16 cellular contexts compared by ENCODE assay signal in the genomic region with DNA sequence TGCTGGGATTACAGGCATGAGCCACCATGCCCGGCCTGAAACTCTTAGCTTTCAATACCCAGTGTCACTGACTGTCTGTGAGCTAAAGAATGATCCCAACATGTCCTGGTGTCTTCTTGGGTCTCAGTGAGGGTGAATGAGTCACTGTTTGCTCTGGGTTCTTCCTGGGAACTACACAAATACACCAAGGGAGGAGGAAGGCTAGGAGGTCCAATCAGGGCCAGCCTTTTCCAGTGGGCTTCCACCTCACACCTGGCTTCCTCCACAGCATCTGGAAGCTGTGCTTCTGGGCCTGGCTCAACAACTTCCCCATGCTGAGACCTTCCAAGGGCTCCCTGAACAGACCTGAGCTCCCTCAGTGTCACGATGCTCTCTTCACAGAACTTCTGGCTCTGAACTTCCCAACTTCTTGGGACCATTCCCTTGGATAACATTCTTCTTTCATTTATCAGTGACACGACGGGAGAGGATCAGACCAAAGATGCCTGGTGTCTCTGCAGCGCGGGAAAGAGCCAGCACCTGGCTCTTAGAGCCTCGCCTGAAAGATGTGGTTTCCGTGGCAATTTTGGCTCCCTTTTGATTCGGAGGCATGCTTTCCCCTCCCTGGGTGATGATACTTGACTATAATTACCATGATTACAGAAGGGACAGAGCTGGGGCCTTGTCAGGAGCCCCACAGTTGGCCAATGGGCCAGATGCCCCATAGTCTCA. TPM values are rescaled to one million over a fixed set of nuclear protein-coding genes. Genes with fewer than 3 reads are reported as not detected.
DNase-seq lines count a peak whose midpoint lies in the region; ATAC-seq, FAIRE-seq and TF ChIP-seq lines count a peak whose summit lies in the region.
"Had no signal": no experiment of that assay in that cellular context is flagged by ENCODE, and none has a peak within 500 bp of the region (broad histone marks: within the 10 kb centered on the region; RNA-seq: fewer than 3 reads in every experiment).

No MANE protein-coding gene starts in this region.

- FAIRE-seq in frontal cortex (lab: Jason Lieb, UNC) = no peak

- H3K4me1 Mint-ChIP-seq in endothelial cell (ENCODE audit: unreplicated experiment) = peaks cover 6% of the 10 kb centered on the region
- H3K4me1 Mint-ChIP-seq in activated T-cell treated with anti-CD3 and anti-CD28 coated beads, Interleukin-2, amount 50 U/mL, for 72 hours (ENCODE audit: low read depth) = peaks cover 22% of the 10 kb centered on the region
- H3K4me1 Mint-ChIP-seq: B cell had no signal

- no peaks in the 10 kb centered on the region for H3K9me3 ChIP-seq in HEK293 (ENCODE audit: control insufficient read depth, insufficient read depth, low read depth, low read length)
- H3K9me3 ChIP-seq: neutrophil, Peyer's patch had no signal

- DNase-seq in COLO668 (lab: John Stamatoyannopoulos, UW; ENCODE audit: unreplicated experiment) = peak; percentile 83
- peak; percentile 89 for DNase-seq in NCI-H2227 (lab: John Stamatoyannopoulos, UW; ENCODE audit: unreplicated experiment)
- no peak for DNase-seq in endothelial cell (ENCODE audit: low spot score)
- DNase-seq in frontal cortex (ENCODE audit: low spot score in 2 of 2) = no peak
- DNase-seq in activated T-cell treated with anti-CD3 and anti-CD28 coated beads, Interleukin-2, amount 50 U/mL, for 72 hours = no peak
- DNase-seq in middle frontal gyrus (ENCODE audit: extremely low spot score, low spot score) = no peak
- DNase-seq: H7, hippocampal formation, left ventricle myocardium superior, NCI-H1694 treated with DMSO at 0.1 percent for 48 hours had no signal

- CTCF ChIA-PET in HEK293 (lab: Yijun Ruan, JAX) = interaction anchor here (0.5 to 0.7 kb wide), 5 partner anchors 22 to 199 kb away, joined by 3 to 5 read pairs (median 3); no protein-coding TSS in a partner anchor

- no peak overlapping the region for H3K4me3 Mint-ChIP-seq in endothelial cell (ENCODE audit: unreplicated experiment)
- H3K4me3 Mint-ChIP-seq in activated T-cell treated with anti-CD3 and anti-CD28 coated beads, Interleukin-2, amount 50 U/mL, for 72 hours = no peak overlapping the region
- H3K4me3 Mint-ChIP-seq: B cell had no signal

- TF ChIP-seq CTCF in HEK293 (tag by site-specific recombination; IDR thresholded peaks at IDR 0.05) (no peak), endothelial cell (IDR thresholded peaks at IDR 0.05; ENCODE audit: unreplicated experiment) (no peak)

- no peak overlapping the region for H3K4me3 ChIP-seq in HEK293 (ENCODE audit: low read depth, low read length)
- H3K4me3 ChIP-seq: Peyer's patch had no signal

- H3K36me3 ChIP-seq in HEK293 (ENCODE audit: control insufficient read depth in 2 of 2, insufficient read depth in 1 of 2, low read length in 2 of 2) = peaks cover 0 to 65% of the 10 kb centered on the region in 2 experiments; a peak in 1 of 3 replicates

- H3K27ac ChIP-seq in HEK293 (ENCODE audit: extremely low read depth, low read depth, low read length) = no peak overlapping the region
- H3K27ac ChIP-seq: neutrophil had no signal

- POLR2A ChIA-PET in HEK293 (lab: Yijun Ruan, JAX) = no interaction called here

- H3K27ac Mint-ChIP-seq in endothelial cell (ENCODE audit: unreplicated experiment) = peak overlapping the region; percentile 3
- no peak overlapping the region for H3K27ac Mint-ChIP-seq in activated T-cell treated with anti-CD3 and anti-CD28 coated beads, Interleukin-2, amount 50 U/mL, for 72 hours
- H3K27ac Mint-ChIP-seq: B cell had no signal

- no peak for ATAC-seq in HG03135 (IDR thresholded peaks at IDR 0.05; ENCODE audit: unreplicated experiment)
- no peak for ATAC-seq in activated T-cell treated with anti-CD3 and anti-CD28 coated beads, Interleukin-2, amount 50 U/mL, for 72 hours (replicated peaks in 1 of 2)
- ATAC-seq: esophagus mucosa, left ventricle myocardium superior had no signal

- H3K9me3 Mint-ChIP-seq in endothelial cell (ENCODE audit: unreplicated experiment) = no peaks in the 10 kb centered on the region
- H3K9me3 Mint-ChIP-seq in activated T-cell treated with anti-CD3 and anti-CD28 coated beads, Interleukin-2, amount 50 U/mL, for 72 hours = no peaks in the 10 kb centered on the region

- H3K36me3 Mint-ChIP-seq in endothelial cell (ENCODE audit: low read depth, unreplicated experiment) = peaks cover 21% of the 10 kb centered on the region
- peaks cover 0 to 11% of the 10 kb centered on the region in 2 donors for H3K36me3 Mint-ChIP-seq in activated T-cell treated with anti-CD3 and anti-CD28 coated beads, Interleukin-2, amount 50 U/mL, for 72 hours (ENCODE audit: insufficient read depth in 2 of 2)

- peaks cover 3% of the 10 kb centered on the region; the same call in 1 of the 2 replicates for H3K4me1 ChIP-seq in HEK293 (ENCODE audit: control insufficient read depth, insufficient read depth, low read length)
- H3K4me1 ChIP-seq: Peyer's patch had no signal

- H3K27me3 Mint-ChIP-seq in endothelial cell (ENCODE audit: unreplicated experiment) = peaks cover 6% of the 10 kb centered on the region
- H3K27me3 Mint-ChIP-seq in activated T-cell treated with anti-CD3 and anti-CD28 coated beads, Interleukin-2, amount 50 U/mL, for 72 hours (ENCODE audit: low read depth) = no peaks in the 10 kb centered on the region
- H3K27me3 Mint-ChIP-seq: B cell had no signal

TF ChIP-seq in HEK293, 187 proteins besides CTCF, POLR2A, EP300 and RAD21:
- 0 out of 2 replicates have a peak, but pooled peaks have one; percentile 12 for TF ChIP-seq ZIC2 (tag by site-specific recombination; IDR thresholded peaks at IDR 0.05)
- TF ChIP-seq ZBTB21 (tag by site-specific recombination; IDR thresholded peaks at IDR 0.05) = no peak
- peak; percentile 53 for TF ChIP-seq GLIS1 (tag by site-specific recombination; IDR thresholded peaks at IDR 0.05)

RNA-seq across cellular contexts. Expression of a gene that starts 22.3 kb away (rescaled TPM):
- not detected for total RNA-seq in endothelial cell (ENCODE audit: unreplicated experiment)
- 6.1 TPM for total RNA-seq in frontal cortex
- total RNA-seq in activated T-cell treated with anti-CD3 and anti-CD28 coated beads, Interleukin-2, amount 50 U/mL, for 72 hours = under 1 TPM; 0.26 to 0.63 TPM
- total RNA-seq: left ventricle myocardium superior had no signal

RNA-seq across cellular contexts. Expression of a gene that starts 32.4 kb away (rescaled TPM):
- total RNA-seq in endothelial cell (ENCODE audit: unreplicated experiment) (553 TPM), frontal cortex (11.4 TPM)
- total RNA-seq in activated T-cell treated with anti-CD3 and anti-CD28 coated beads, Interleukin-2, amount 50 U/mL, for 72 hours = 10 to 100 TPM; 11.9 to 12.8 TPM

Comparison
In these comparisons a context has a peak if more than half of its experiments do, and no peak if none do; other contexts are left out.
1. DNase-seq: peak in COLO668 (single experiment) and NCI-H2227 (single experiment); none in endothelial cell (single experiment), frontal cortex (0 of 2), activated T-cell treated with anti-CD3 and anti-CD28 coated beads, Interleukin-2, amount 50 U/mL, for 72 hours (0 of 2) and middle frontal gyrus (single experiment).
2. RNA of a gene that starts 32.4 kb away (total RNA-seq): 553 TPM in endothelial cell (single experiment); 11.9 to 12.8 TPM in activated T-cell treated with anti-CD3 and anti-CD28 coated beads, Interleukin-2, amount 50 U/mL, for 72 hours and 11.4 TPM in frontal cortex (single experiment); every median in the first group is over 10 times any median in the second.